In genomic region chr5:141039517-141039916, GRCh38 we compare ENCODE assay signal across 12 cellular contexts. TPM values are rescaled to one million over a fixed set of nuclear protein-coding genes. Genes with fewer than 3 reads are reported as not detected.
A peak's percentile ranks its signal among the peaks of the same experiment; 100 is the strongest.
DNase-seq lines count a peak whose midpoint lies in the region; ATAC-seq and TF ChIP-seq lines count a peak whose summit lies in the region.
"Had no signal": no experiment of that assay in that cellular context is flagged by ENCODE, and none has a peak within 500 bp of the region (broad histone marks: within the 10 kb centered on the region; RNA-seq: fewer than 3 reads in every experiment).

No MANE protein-coding gene starts in this region.

- no peaks in the 10 kb centered on the region for H4K20me1 ChIP-seq in osteoblast (ENCODE audit: insufficient read depth, low read length)

- DNase-seq in NCI-H2196 treated with DMSO at 0.1 percent for 48 hours (lab: John Stamatoyannopoulos, UW; ENCODE audit: unreplicated experiment), result peak; percentile 10
- peak in 6 of 61 donors; percentile 3 to 14 (median 8) for DNase-seq in caudate nucleus (lab: John Stamatoyannopoulos, UW)
- peak; percentile 32 for DNase-seq in osteoblast (ENCODE audit: insufficient read length, low spot score, missing footprints)
- DNase-seq in left ventricle myocardium inferior, result no peak
- no peak for DNase-seq in RKO (ENCODE audit: low spot score)
- DNase-seq: activated T-cell treated with anti-CD3 and anti-CD28 coated beads, Interleukin-2, amount 50 U/mL, for 1 hour had no signal

- H3K9me3 ChIP-seq in HUES48 (ENCODE audit: control insufficient read depth, insufficient read depth, low read length) (no peaks in the 10 kb centered on the region), osteoblast (ENCODE audit: low read depth, low read length) (no peaks in the 10 kb centered on the region), left ventricle myocardium inferior (replicated peaks) (no peaks in the 10 kb centered on the region)

- H3K27me3 ChIP-seq in HUES48 (ENCODE audit: control insufficient read depth, insufficient read depth, low read length) (no peaks in the 10 kb centered on the region), osteoblast (ENCODE audit: insufficient read depth, low read length) (no peaks in the 10 kb centered on the region), left ventricle myocardium inferior (ENCODE audit: low read depth) (peaks cover 23% of the 10 kb centered on the region)

- H3K4me3 ChIP-seq in HUES48 (ENCODE audit: low read depth, low read length) (peak overlapping the region; percentile 71), osteoblast (ENCODE audit: insufficient read depth, low read length) (no peak overlapping the region), left ventricle myocardium inferior (no peak overlapping the region)
- H3K4me3 ChIP-seq: PC-9 had no signal

- no peak for TF ChIP-seq CTCF in osteoblast (IDR thresholded peaks at IDR 0.05; ENCODE audit: extremely low read depth, low read depth, low read length)
- TF ChIP-seq CTCF in left ventricle myocardium inferior (IDR thresholded peaks at IDR 0.05; ENCODE audit: borderline replicate concordance), result no peak

- no peaks in the 10 kb centered on the region for H3K79me2 ChIP-seq in osteoblast (ENCODE audit: insufficient read depth, low read length)

- H3K36me3 ChIP-seq in HUES48 (ENCODE audit: control insufficient read depth, insufficient read depth, low read length) (no peaks in the 10 kb centered on the region), osteoblast (ENCODE audit: insufficient read depth, low read length) (no peaks in the 10 kb centered on the region), left ventricle myocardium inferior (no peaks in the 10 kb centered on the region)

- H3K27ac ChIP-seq in HUES48 (ENCODE audit: low read depth, low read length) (no peak overlapping the region), caudate nucleus (ENCODE audit: low read depth, low read length) (peak overlapping the region; percentile 99), osteoblast (ENCODE audit: low read depth, low read length) (no peak overlapping the region), left ventricle myocardium inferior (replicated peaks) (no peak overlapping the region)
- H3K27ac ChIP-seq: PC-9 had no signal

- H3K4me2 ChIP-seq in osteoblast (ENCODE audit: insufficient read depth, low read length), result no peak overlapping the region

- intact Hi-C loops in left ventricle myocardium inferior (cut with micrococcal nuclease), result no loop called here

- ATAC-seq in GM19467 (IDR thresholded peaks at IDR 0.05; ENCODE audit: unreplicated experiment), result no peak

- H3K4me1 ChIP-seq in HUES48 (ENCODE audit: control insufficient read depth, insufficient read depth, low read length) (peaks cover 21% of the 10 kb centered on the region), osteoblast (ENCODE audit: insufficient read depth, low read length) (no peaks in the 10 kb centered on the region), left ventricle myocardium inferior (peaks cover 13% of the 10 kb centered on the region)

- H2AFZ ChIP-seq in osteoblast (ENCODE audit: low read length), result no peak overlapping the region

- peak overlapping the region; percentile 48; the same call in 1 of the 2 replicates for H3K9ac ChIP-seq in HUES48 (ENCODE audit: low read depth, low read length)

RNA-seq across cellular contexts. Expression of gene PCDHB1, which starts 11.7 kb away (rescaled TPM):
- not detected in 2 replicates for total RNA-seq in osteoblast
- not detected for total RNA-seq in left ventricle myocardium inferior
- total RNA-seq: bronchial epithelial cell, left ventricle myocardium superior, PC-9, pulmonary artery endothelial cell had no signal

RNA-seq across cellular contexts. Expression of gene PCDHB2, which starts 54.9 kb away (rescaled TPM):
- 1.2 and 1.4 TPM in 2 replicates for total RNA-seq in osteoblast
- total RNA-seq in left ventricle myocardium inferior, result 1.1 TPM

Comparison
In these comparisons a context has a peak if more than half of its experiments do, and no peak if none do; other contexts are left out.
1. DNase-seq: peak in NCI-H2196 treated with DMSO at 0.1 percent for 48 hours (single experiment) and osteoblast (single experiment); none in left ventricle myocardium inferior (single experiment) and RKO (single experiment).